ENCODE assay signal across 11 cellular contexts in the genomic region with DNA sequence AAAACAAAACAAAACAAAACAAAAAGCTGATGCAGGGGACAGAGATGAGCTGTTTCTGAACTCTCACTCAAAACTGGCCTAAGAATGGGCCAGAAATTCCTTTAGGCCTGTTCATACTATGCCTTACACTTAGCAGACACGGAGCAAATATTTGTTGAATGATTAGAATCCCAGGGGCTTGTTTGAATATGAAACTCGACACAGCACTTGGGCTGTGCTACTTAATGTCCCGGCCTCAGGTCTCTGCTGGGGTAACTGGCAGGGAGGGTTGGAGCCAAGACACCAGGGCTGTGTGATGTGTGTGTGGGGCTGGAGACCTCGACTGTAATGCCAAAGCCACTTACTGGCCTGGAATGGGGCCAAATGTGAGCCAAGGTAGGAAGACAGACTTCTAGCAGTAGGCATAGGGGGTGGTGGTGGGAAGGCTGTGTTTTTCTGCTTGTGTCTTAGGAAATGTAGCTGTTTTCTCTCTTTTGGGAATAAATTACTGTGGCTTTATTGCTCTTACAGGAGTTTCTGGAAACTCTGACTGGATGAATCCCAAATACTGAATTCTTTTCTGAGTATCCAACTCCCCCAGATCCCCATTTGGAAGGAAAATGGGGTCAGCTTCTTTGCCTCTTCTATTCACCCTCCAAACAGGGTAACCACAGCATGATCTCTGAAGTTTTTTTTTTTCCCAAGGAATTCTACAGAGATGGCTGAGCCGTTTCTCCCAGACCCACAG.
A peak's percentile ranks its signal among the peaks of the same experiment; 100 is the strongest.
DNase-seq lines count a peak whose midpoint lies in the region; ATAC-seq, FAIRE-seq and TF ChIP-seq lines count a peak whose summit lies in the region.
"Had no signal": no experiment of that assay in that cellular context is flagged by ENCODE, and none has a peak within 500 bp of the region (broad histone marks: within the 10 kb centered on the region; RNA-seq: fewer than 3 reads in every experiment).

No MANE protein-coding gene starts in this region.

- H3K9me3 ChIP-seq in A549, result no peaks in the 10 kb centered on the region

- H3K4me2 ChIP-seq in A549, result peak overlapping the region; percentile 70

- peak; percentile 95 to 99 for ATAC-seq in A549
- ATAC-seq in activated CD8-positive, alpha-beta T cell treated with anti-CD3 and anti-CD28 coated beads, Interleukin-2, amount 10 ng/mL, durations not matched to agents 7 days and 5 days, result no peak
- no peak for ATAC-seq in activated T-cell treated with anti-CD3 and anti-CD28 coated beads, Interleukin-2, amount 50 U/mL, for 72 hours (replicated peaks in 1 of 2)
- ATAC-seq: CD8-positive, alpha-beta T cell; left lobe of liver had no signal

- H3K4me3 ChIP-seq in A549, result no peak overlapping the region
- H3K4me3 ChIP-seq: SK-N-MC had no signal

- no peaks in the 10 kb centered on the region for H3K4me1 Mint-ChIP-seq in activated CD8-positive, alpha-beta T cell treated with anti-CD3 and anti-CD28 coated beads, Interleukin-2, amount 10 ng/mL, durations not matched to agents 7 days and 5 days (ENCODE audit: low read depth)
- H3K4me1 Mint-ChIP-seq in activated T-cell treated with anti-CD3 and anti-CD28 coated beads, Interleukin-2, amount 50 U/mL, for 72 hours (ENCODE audit: low read depth), result no peaks in the 10 kb centered on the region

- H3K27ac ChIP-seq in A549 (peak overlapping the region; percentile 56 to 59; a peak in 5 of 6 replicates), caudate nucleus (ENCODE audit: low read depth, low read length) (peak overlapping the region; percentile 5)
- H3K27ac ChIP-seq: SK-N-MC had no signal

- no peaks in the 10 kb centered on the region for H3K36me3 Mint-ChIP-seq in activated CD8-positive, alpha-beta T cell treated with anti-CD3 and anti-CD28 coated beads, Interleukin-2, amount 10 ng/mL, durations not matched to agents 7 days and 5 days (ENCODE audit: low read depth)
- H3K36me3 Mint-ChIP-seq in activated T-cell treated with anti-CD3 and anti-CD28 coated beads, Interleukin-2, amount 50 U/mL, for 72 hours (ENCODE audit: insufficient read depth in 2 of 2), result no peaks in the 10 kb centered on the region
- H3K36me3 Mint-ChIP-seq: CD8-positive, alpha-beta T cell had no signal

- WGBS in A549 (ENCODE audit: missing lambda C conversion rate), result 0% methylated on average over 4 of the region's 5 CpGs

- peak in 1 of 2 experiments; percentile 31; a peak in 1 of 5 replicates for TF ChIP-seq EP300 in A549 (IDR thresholded peaks at IDR 0.05)

- FAIRE-seq in A549 (lab: Jason Lieb, UNC) (peak; percentile 56), D721Med (lab: Jason Lieb, UNC) (no peak)

- POLR2A ChIA-PET in A549 (lab: Yijun Ruan, JAX), result no interaction called here
- POLR2A ChIA-PET in activated CD8-positive, alpha-beta T cell treated with anti-CD3 and anti-CD28 coated beads, Interleukin-2, amount 10 ng/mL, durations not matched to agents 7 days and 5 days (lab: Charles Lee), result no interaction called here

- no peak for TF ChIP-seq POLR2A in A549 (IDR thresholded peaks at IDR 0.05; ENCODE audit: low read length)

- TF ChIP-seq RAD21 in A549 (conservative IDR thresholded peaks at IDR 0.05 in 1 of 2, IDR thresholded peaks at IDR 0.05 in 1 of 2), result 0 out of 5 replicates have a peak, but pooled peaks have one; percentile 18

- no peaks in the 10 kb centered on the region for H3K27me3 Mint-ChIP-seq in activated CD8-positive, alpha-beta T cell treated with anti-CD3 and anti-CD28 coated beads, Interleukin-2, amount 10 ng/mL, durations not matched to agents 7 days and 5 days (ENCODE audit: low read depth)
- peaks cover 12% of the 10 kb centered on the region for H3K27me3 Mint-ChIP-seq in activated T-cell treated with anti-CD3 and anti-CD28 coated beads, Interleukin-2, amount 50 U/mL, for 72 hours (ENCODE audit: low read depth)

- peaks cover 21% of the 10 kb centered on the region for H3K4me1 ChIP-seq in A549

- peak; percentile 50 to 84 for DNase-seq in A549 (ENCODE audit: low read depth in 1 of 2, low spot score in 1 of 2)
- peak; percentile 65 for DNase-seq in HT1080 (ENCODE audit: low read depth)
- peak in 16 of 61 donors; percentile 1 to 51 (median 10) for DNase-seq in caudate nucleus (lab: John Stamatoyannopoulos, UW)
- peak; percentile 4 for DNase-seq in midbrain (lab: John Stamatoyannopoulos, UW)
- DNase-seq in GDM1 (lab: John Stamatoyannopoulos, UW), result no peak
- DNase-seq in D721Med (ENCODE audit: insufficient read length, low spot score), result no peak
- no peak for DNase-seq in activated CD8-positive, alpha-beta T cell treated with anti-CD3 and anti-CD28 coated beads, Interleukin-2, amount 10 ng/mL, durations not matched to agents 7 days and 5 days
- DNase-seq in activated T-cell treated with anti-CD3 and anti-CD28 coated beads, Interleukin-2, amount 50 U/mL, for 72 hours, result no peak
- DNase-seq: CD8-positive, alpha-beta T cell had no signal

- CTCF ChIA-PET in A549 (lab: Yijun Ruan, JAX), result interaction anchor here (0.6 to 1.0 kb wide), 4 partner anchors 9 to 72 kb away, joined by 3 read pairs; no protein-coding TSS in a partner anchor
- CTCF ChIA-PET in activated CD8-positive, alpha-beta T cell treated with anti-CD3 and anti-CD28 coated beads, Interleukin-2, amount 10 ng/mL, durations not matched to agents 7 days and 5 days (lab: Charles Lee), result no interaction called here

- no peak overlapping the region for H3K27ac Mint-ChIP-seq in activated CD8-positive, alpha-beta T cell treated with anti-CD3 and anti-CD28 coated beads, Interleukin-2, amount 10 ng/mL, durations not matched to agents 7 days and 5 days
- no peak overlapping the region for H3K27ac Mint-ChIP-seq in activated T-cell treated with anti-CD3 and anti-CD28 coated beads, Interleukin-2, amount 50 U/mL, for 72 hours
- H3K27ac Mint-ChIP-seq: CD8-positive, alpha-beta T cell had no signal

- no peak overlapping the region for H3K4me3 Mint-ChIP-seq in activated CD8-positive, alpha-beta T cell treated with anti-CD3 and anti-CD28 coated beads, Interleukin-2, amount 10 ng/mL, durations not matched to agents 7 days and 5 days
- H3K4me3 Mint-ChIP-seq in activated T-cell treated with anti-CD3 and anti-CD28 coated beads, Interleukin-2, amount 50 U/mL, for 72 hours, result no peak overlapping the region
- H3K4me3 Mint-ChIP-seq: CD8-positive, alpha-beta T cell had no signal

- no peaks in the 10 kb centered on the region for H3K9me3 Mint-ChIP-seq in activated CD8-positive, alpha-beta T cell treated with anti-CD3 and anti-CD28 coated beads, Interleukin-2, amount 10 ng/mL, durations not matched to agents 7 days and 5 days (ENCODE audit: insufficient read depth)
- peaks cover 0 to 2% of the 10 kb centered on the region in 2 donors for H3K9me3 Mint-ChIP-seq in activated T-cell treated with anti-CD3 and anti-CD28 coated beads, Interleukin-2, amount 50 U/mL, for 72 hours

- TF ChIP-seq CTCF in A549 (IDR thresholded peaks at IDR 0.05) (no peak), D721Med (IDR thresholded peaks at IDR 0.05; ENCODE audit: insufficient read depth, missing control alignments) (no peak)

TF ChIP-seq in A549, 52 proteins besides CTCF, POLR2A, EP300 and RAD21:
- no peak for TF ChIP-seq CEBPB (IDR thresholded peaks at IDR 0.05)
- TF ChIP-seq ZFP36 (IDR thresholded peaks at IDR 0.05; ENCODE audit: borderline replicate concordance, partially characterized antibody), result peak; percentile 46
- peak; percentile 41 to 43; a peak in 2 of 5 replicates for TF ChIP-seq JUN (IDR thresholded peaks at IDR 0.05)
- TF ChIP-seq FOSL2 (IDR thresholded peaks at IDR 0.05), result peak; percentile 42; the same call in 1 of the 2 replicates
- TF ChIP-seq FOSL2 (CRISPR knock-in tag; IDR thresholded peaks at IDR 0.05), result peak; percentile 81
- peak; percentile 84 for TF ChIP-seq GATA3 (IDR thresholded peaks at IDR 0.05; ENCODE audit: borderline replicate concordance)
- no peak for TF ChIP-seq EHMT2 (IDR thresholded peaks at IDR 0.05; ENCODE audit: low read depth)
- TF ChIP-seq MAX (IDR thresholded peaks at IDR 0.05), result peak; percentile 57; the same call in 1 of the 2 replicates
- TF ChIP-seq JUNB (IDR thresholded peaks at IDR 0.05), result peak; percentile 77
TF ChIP-seq in A549: peak in this region for 6.

Comparison
In these comparisons a context has a peak if more than half of its experiments do, and no peak if none do; other contexts are left out.
1. ATAC-seq: peak in A549 (2 of 2); none in activated CD8-positive, alpha-beta T cell treated with anti-CD3 and anti-CD28 coated beads, Interleukin-2, amount 10 ng/mL, durations not matched to agents 7 days and 5 days (single experiment) and activated T-cell treated with anti-CD3 and anti-CD28 coated beads, Interleukin-2, amount 50 U/mL, for 72 hours (0 of 2).
2. DNase-seq: peak in A549 (2 of 2), HT1080 (single experiment) and midbrain (single experiment); none in GDM1 (single experiment), D721Med (single experiment), activated CD8-positive, alpha-beta T cell treated with anti-CD3 and anti-CD28 coated beads, Interleukin-2, amount 10 ng/mL, durations not matched to agents 7 days and 5 days (single experiment) and activated T-cell treated with anti-CD3 and anti-CD28 coated beads, Interleukin-2, amount 50 U/mL, for 72 hours (0 of 2).